ENCODE assay signal across 8 cellular contexts in genomic region chr19:6736169-6736916, GRCh38. TPM values are rescaled to one million over a fixed set of nuclear protein-coding genes. Genes with fewer than 3 reads are reported as not detected.
DNase-seq lines count a peak whose midpoint lies in the region; ATAC-seq and TF ChIP-seq lines count a peak whose summit lies in the region.

No MANE protein-coding gene starts in this region.

- peaks cover 27% of the 10 kb centered on the region for H3K4me1 ChIP-seq in SJSA1 (replicated peaks)
- H3K4me1 ChIP-seq in neutrophil (ENCODE audit: control insufficient read depth in 1 of 2, insufficient read depth in 1 of 2, low read depth in 1 of 2, low read length in 1 of 2), result peaks cover 53 to 56% of the 10 kb centered on the region in 2 experiments
- peaks cover 21% of the 10 kb centered on the region for H3K4me1 ChIP-seq in thymus (ENCODE audit: control insufficient read depth, insufficient read depth, low read length)

- H3K9me3 ChIP-seq in SJSA1 (replicated peaks), result no peaks in the 10 kb centered on the region
- no peaks in the 10 kb centered on the region for H3K9me3 ChIP-seq in neutrophil
- no peaks in the 10 kb centered on the region for H3K9me3 ChIP-seq in thymus (ENCODE audit: control insufficient read depth)

- no peaks in the 10 kb centered on the region for H3K9me3 Mint-ChIP-seq in activated naive CD4-positive, alpha-beta T cell treated with anti-CD3 and anti-CD28 coated beads for 36 hours

- peak overlapping the region; percentile 98 for H3K4me3 Mint-ChIP-seq in activated naive CD4-positive, alpha-beta T cell treated with anti-CD3 and anti-CD28 coated beads for 36 hours

- 35% methylated on average over 25 of the region's 25 CpGs for WGBS in thymus

- peaks cover 18% of the 10 kb centered on the region for H3K36me3 Mint-ChIP-seq in activated naive CD4-positive, alpha-beta T cell treated with anti-CD3 and anti-CD28 coated beads for 36 hours (ENCODE audit: low read depth)

- in situ Hi-C loops in Caki2 (cut with HindIII; ENCODE audit: low pct_unique_long_range_greater_than_20kb, low sequenced_read_pairs), result no loop called here

- peaks cover 16% of the 10 kb centered on the region; the same call in 1 of the 2 replicates for H3K36me3 ChIP-seq in SJSA1
- peaks cover 37% of the 10 kb centered on the region for H3K36me3 ChIP-seq in neutrophil
- H3K36me3 ChIP-seq in thymus (ENCODE audit: control insufficient read depth, insufficient read depth), result peaks cover 29% of the 10 kb centered on the region

- H3K27me3 ChIP-seq in SJSA1 (replicated peaks) (no peaks in the 10 kb centered on the region), neutrophil (peaks cover 18% of the 10 kb centered on the region), thymus (ENCODE audit: control insufficient read depth, insufficient read depth) (peaks cover 18% of the 10 kb centered on the region)

- CTCF ChIA-PET in activated naive CD4-positive, alpha-beta T cell treated with anti-CD3 and anti-CD28 coated beads for 36 hours (lab: Charles Lee), result interaction anchor here (0.6 to 2.3 kb wide), 12 partner anchors 32 to 219 kb away, joined by 3 to 16 read pairs (median 5); partner anchors contain the start of genes TNFSF14 and TNFSF9

- peak; percentile 78 for DNase-seq in Caki2 (ENCODE audit: low read depth)
- peak; percentile 69 for DNase-seq in HT-29 (ENCODE audit: low spot score)
- peak; percentile 82 to 88 for DNase-seq in SJSA1 (ENCODE audit: low read depth in 1 of 2, low spot score in 2 of 2)
- peak; percentile 87 for DNase-seq in activated naive CD4-positive, alpha-beta T cell treated with anti-CD3 and anti-CD28 coated beads for 36 hours
- peak; percentile 71 for DNase-seq in germinal center (ENCODE audit: low spot score)

- H3K27ac Mint-ChIP-seq in activated naive CD4-positive, alpha-beta T cell treated with anti-CD3 and anti-CD28 coated beads for 36 hours, result peak overlapping the region; percentile 98

- no peak for ATAC-seq in HG02642 (IDR thresholded peaks at IDR 0.05; ENCODE audit: poor library complexity, unreplicated experiment)

- peaks cover 36% of the 10 kb centered on the region for H3K4me1 Mint-ChIP-seq in activated naive CD4-positive, alpha-beta T cell treated with anti-CD3 and anti-CD28 coated beads for 36 hours (ENCODE audit: low read depth)

- TF ChIP-seq CTCF in neutrophil (IDR thresholded peaks at IDR 0.05), result peak; percentile 74

- no peaks in the 10 kb centered on the region for H3K27me3 Mint-ChIP-seq in activated naive CD4-positive, alpha-beta T cell treated with anti-CD3 and anti-CD28 coated beads for 36 hours (ENCODE audit: low read depth)

- H3K27ac ChIP-seq in SJSA1, result 0 out of 2 replicates have a peak overlapping the region, but pooled peaks have one; percentile 84
- H3K27ac ChIP-seq in neutrophil, result peak overlapping the region; percentile 91
- peak overlapping the region; percentile 96 for H3K27ac ChIP-seq in thymus (ENCODE audit: low read depth)

- H3K4me3 ChIP-seq in SJSA1 (peak overlapping the region; percentile 72), neutrophil (ENCODE audit: low read depth in 1 of 2, low read length in 1 of 2) (peak overlapping the region; percentile 81 to 99), thymus (ENCODE audit: low read length) (peak overlapping the region; percentile 73)

- intact Hi-C loops in activated naive CD4-positive, alpha-beta T cell treated with anti-CD3 and anti-CD28 coated beads for 36 hours (cut with micrococcal nuclease), result loop anchor here (1.0 to 5.0 kb wide), 4 partner anchors 62 to 204 kb away; partner anchors contain the start of gene TNFSF9

RNA-seq across cellular contexts. Expression of gene GPR108, which starts 1.0 kb away (rescaled TPM):
- 52.8 TPM in 2 replicates for total RNA-seq in Caki2 (2014; rRNA removed; shearing (Covaris generic); ENCODE audit: low replicate concordance)
- 43.8 and 74.2 TPM in 2 replicates for total RNA-seq in HT-29 (2014; rRNA removed; shearing (Covaris generic))
- total RNA-seq in SJSA1 (2014; rRNA removed; shearing (Covaris generic)), result 30.1 and 38.2 TPM in 2 replicates
- total RNA-seq in activated naive CD4-positive, alpha-beta T cell treated with anti-CD3 and anti-CD28 coated beads for 36 hours, result 10 to 100 TPM; 54.0 to 59.9 TPM
- 106 TPM for polyA plus RNA-seq in thymus

RNA-seq across cellular contexts. Expression of gene TRIP10, which starts 3.1 kb away (rescaled TPM):
- 39.4 and 50.5 TPM in 2 replicates for total RNA-seq in Caki2 (2014; rRNA removed; shearing (Covaris generic); ENCODE audit: low replicate concordance)
- total RNA-seq in HT-29 (2014; rRNA removed; shearing (Covaris generic)), result 63.7 and 65.7 TPM in 2 replicates
- 25.1 and 50.0 TPM in 2 replicates for total RNA-seq in SJSA1 (2014; rRNA removed; shearing (Covaris generic))
- 10 to 100 TPM; 56.2 to 61.1 TPM for total RNA-seq in activated naive CD4-positive, alpha-beta T cell treated with anti-CD3 and anti-CD28 coated beads for 36 hours
- polyA plus RNA-seq in thymus, result 52.2 TPM

RNA-seq across cellular contexts. Expression of gene C3, which starts 15.9 kb away (rescaled TPM):
- 4.0 and 6.5 TPM in 2 replicates for total RNA-seq in Caki2 (2014; rRNA removed; shearing (Covaris generic); ENCODE audit: low replicate concordance)
- 0.64 TPM in 1 of 2 replicates, not detected in the other for total RNA-seq in HT-29 (2014; rRNA removed; shearing (Covaris generic))
- not detected in 2 replicates for total RNA-seq in SJSA1 (2014; rRNA removed; shearing (Covaris generic))
- total RNA-seq in activated naive CD4-positive, alpha-beta T cell treated with anti-CD3 and anti-CD28 coated beads for 36 hours, result under 1 TPM; 0.81 to 0.94 TPM
- polyA plus RNA-seq in thymus, result 311 TPM

RNA-seq across cellular contexts. Expression of gene SH2D3A, which starts 30.9 kb away (rescaled TPM):
- 12.9 and 22.1 TPM in 2 replicates for total RNA-seq in Caki2 (2014; rRNA removed; shearing (Covaris generic); ENCODE audit: low replicate concordance)
- total RNA-seq in HT-29 (2014; rRNA removed; shearing (Covaris generic)), result 110 and 119 TPM in 2 replicates
- not detected in 2 replicates for total RNA-seq in SJSA1 (2014; rRNA removed; shearing (Covaris generic))
- total RNA-seq in activated naive CD4-positive, alpha-beta T cell treated with anti-CD3 and anti-CD28 coated beads for 36 hours, result 10 to 100 TPM; 23.2 to 24.9 TPM
- 18.8 TPM for polyA plus RNA-seq in thymus

RNA-seq across cellular contexts. Expression of gene VAV1, which starts 36.2 kb away (rescaled TPM):
- 5.3 and 6.8 TPM in 2 replicates for total RNA-seq in Caki2 (2014; rRNA removed; shearing (Covaris generic); ENCODE audit: low replicate concordance)
- 0.15 and 0.57 TPM in 2 replicates for total RNA-seq in HT-29 (2014; rRNA removed; shearing (Covaris generic))
- not detected in 2 replicates for total RNA-seq in SJSA1 (2014; rRNA removed; shearing (Covaris generic))
- total RNA-seq in activated naive CD4-positive, alpha-beta T cell treated with anti-CD3 and anti-CD28 coated beads for 36 hours, result 100 to 1,000 TPM in 1 of 2 experiments, 10 to 100 TPM in 1; 93.6 to 103 TPM
- 42.2 TPM for polyA plus RNA-seq in thymus
